ENCODE assay signal across 12 cellular contexts in the genomic region with DNA sequence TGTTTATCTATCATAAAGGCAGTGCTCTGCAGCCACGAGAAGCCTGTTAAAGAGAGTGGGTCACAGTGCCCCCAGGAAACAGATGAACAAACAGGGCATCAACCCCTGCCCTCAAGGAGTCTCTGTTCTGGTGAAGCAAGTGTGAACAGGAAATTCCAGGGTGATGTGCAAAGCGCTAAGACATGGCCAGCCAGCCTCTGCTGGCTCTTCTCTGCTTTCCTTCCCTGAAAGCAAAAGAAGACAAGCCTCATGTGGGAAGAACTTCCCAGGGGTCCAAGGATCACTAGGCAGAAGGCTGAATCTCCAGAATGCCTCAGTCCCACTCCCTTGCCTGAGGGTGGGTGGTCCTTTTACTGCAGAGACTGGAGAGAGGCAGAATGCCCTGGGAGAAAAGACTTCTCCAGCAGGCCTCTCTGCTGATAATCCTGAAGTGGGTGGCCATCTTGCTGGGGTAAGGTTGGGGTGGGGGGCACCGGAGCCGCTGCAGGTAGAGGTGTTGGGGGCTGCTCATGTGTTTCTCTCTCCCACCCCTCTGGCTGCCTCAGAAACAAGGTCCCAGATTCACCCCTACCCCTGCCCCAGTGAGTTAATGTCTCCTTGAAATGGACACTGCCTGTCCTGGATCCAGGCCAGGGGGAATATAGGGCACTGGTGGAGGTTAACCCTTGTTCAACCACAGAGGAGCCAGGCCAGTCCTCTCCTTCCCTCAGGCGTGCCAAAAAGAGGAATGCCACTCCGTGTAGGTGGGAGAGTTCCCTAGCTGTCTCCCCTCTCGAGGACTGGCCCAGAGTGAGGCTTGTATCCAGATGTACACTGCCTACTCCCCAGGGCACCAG. TPM values are rescaled to one million over a fixed set of nuclear protein-coding genes. Genes with fewer than 3 reads are reported as not detected.
DNase-seq lines count a peak whose midpoint lies in the region; ATAC-seq and TF ChIP-seq lines count a peak whose summit lies in the region.
"Had no signal": no experiment of that assay in that cellular context is flagged by ENCODE, and none has a peak within 500 bp of the region (broad histone marks: within the 10 kb centered on the region; RNA-seq: fewer than 3 reads in every experiment).

No MANE protein-coding gene starts in this region.

- H3K9me2 ChIP-seq in GM23338 (ENCODE audit: insufficient read depth), result no peaks in the 10 kb centered on the region

- H3K9me3 ChIP-seq in CD4-positive, CD25-positive, alpha-beta regulatory T cell (ENCODE audit: control insufficient read depth in 2 of 2, low read length in 2 of 2), result no peaks in the 10 kb centered on the region
- H3K9me3 ChIP-seq in naive thymus-derived CD4-positive, alpha-beta T cell (ENCODE audit: control insufficient read depth in 2 of 3, low read length in 3 of 3), result no peaks in the 10 kb centered on the region
- H3K9me3 ChIP-seq in sigmoid colon, result no peaks in the 10 kb centered on the region
- H3K9me3 ChIP-seq: colonic mucosa, testis had no signal

- TF ChIP-seq EP300 in sigmoid colon (IDR thresholded peaks at IDR 0.05), result no peak

- no peak for TF ChIP-seq CTCF in GM23338 (conservative IDR thresholded peaks at IDR 0.05; ENCODE audit: low read depth in 2 of 2)
- no peak for TF ChIP-seq CTCF in sigmoid colon (IDR thresholded peaks at IDR 0.05)

- peaks cover 22% of the 10 kb centered on the region for H3K79me2 ChIP-seq in GM23338 (replicated peaks; ENCODE audit: insufficient read depth)

- H3K4me3 ChIP-seq in CD4-positive, CD25-positive, alpha-beta regulatory T cell (ENCODE audit: low read depth, low read length), result no peak overlapping the region
- H3K4me3 ChIP-seq in GM23338 (no peak overlapping the region), sigmoid colon (no peak overlapping the region)
- no peak overlapping the region for H3K4me3 ChIP-seq in naive thymus-derived CD4-positive, alpha-beta T cell (ENCODE audit: low read length)
- H3K4me3 ChIP-seq: colonic mucosa had no signal

- no peak overlapping the region for H2AFZ ChIP-seq in GM23338

- H3K27ac Mint-ChIP-seq in CD4-positive, CD25-positive, alpha-beta regulatory T cell, result no peak overlapping the region
- H3K27ac Mint-ChIP-seq in GM23338, result no peak overlapping the region
- H3K27ac Mint-ChIP-seq in central memory CD8-positive, alpha-beta T cell (ENCODE audit: low read depth), result no peak overlapping the region
- H3K27ac Mint-ChIP-seq in naive thymus-derived CD4-positive, alpha-beta T cell, result no peak overlapping the region
- no peak overlapping the region for H3K27ac Mint-ChIP-seq in effector memory CD8-positive, alpha-beta T cell

- POLR2A ChIA-PET in naive thymus-derived CD4-positive, alpha-beta T cell (lab: Charles Lee), result interaction anchor here (1.5 to 5.0 kb wide), 2 partner anchors 10 to 22 kb away, joined by 4 to 59 read pairs; no protein-coding TSS in a partner anchor

- no peaks in the 10 kb centered on the region for H3K27me3 Mint-ChIP-seq in CD4-positive, CD25-positive, alpha-beta regulatory T cell
- H3K27me3 Mint-ChIP-seq in GM23338 (ENCODE audit: insufficient read depth, low read depth, poor library complexity), result peaks cover 31% of the 10 kb centered on the region
- H3K27me3 Mint-ChIP-seq in central memory CD8-positive, alpha-beta T cell, result no peaks in the 10 kb centered on the region
- H3K27me3 Mint-ChIP-seq in naive thymus-derived CD4-positive, alpha-beta T cell, result peaks cover 0 to 2% (median 0%) of the 10 kb centered on the region in 5 donors
- H3K27me3 Mint-ChIP-seq in effector memory CD8-positive, alpha-beta T cell, result no peaks in the 10 kb centered on the region

- peaks cover 20% of the 10 kb centered on the region for H3F3A ChIP-seq in GM23338 (replicated peaks; ENCODE audit: low read depth)

- 83 to 89% methylated on average over 7 of the region's 7 CpGs for WGBS in sigmoid colon, 2 donors

- peak overlapping the region; percentile 90; the same call in 1 of the 2 replicates for H3K4me2 ChIP-seq in GM23338

- H3K4me1 Mint-ChIP-seq in CD4-positive, CD25-positive, alpha-beta regulatory T cell, result peaks cover 0 to 36% (median 16%) of the 10 kb centered on the region in 4 donors
- H3K4me1 Mint-ChIP-seq in GM23338, result peaks cover 49% of the 10 kb centered on the region
- H3K4me1 Mint-ChIP-seq in central memory CD8-positive, alpha-beta T cell, result peaks cover 19% of the 10 kb centered on the region
- H3K4me1 Mint-ChIP-seq in naive thymus-derived CD4-positive, alpha-beta T cell, result peaks cover 6 to 31% (median 25%) of the 10 kb centered on the region in 7 donors
- peaks cover 7 to 25% of the 10 kb centered on the region in 2 donors for H3K4me1 Mint-ChIP-seq in effector memory CD8-positive, alpha-beta T cell (ENCODE audit: low read depth in 2 of 2)

- no peaks in the 10 kb centered on the region for H3K9me3 Mint-ChIP-seq in CD4-positive, CD25-positive, alpha-beta regulatory T cell
- no peaks in the 10 kb centered on the region for H3K9me3 Mint-ChIP-seq in GM23338
- H3K9me3 Mint-ChIP-seq in central memory CD8-positive, alpha-beta T cell, result no peaks in the 10 kb centered on the region
- H3K9me3 Mint-ChIP-seq in naive thymus-derived CD4-positive, alpha-beta T cell, result no peaks in the 10 kb centered on the region
- H3K9me3 Mint-ChIP-seq in effector memory CD8-positive, alpha-beta T cell, result no peaks in the 10 kb centered on the region

- no peaks in the 10 kb centered on the region for H3K36me3 ChIP-seq in CD4-positive, CD25-positive, alpha-beta regulatory T cell (ENCODE audit: control insufficient read depth, insufficient read depth, low read length)
- H3K36me3 ChIP-seq in GM23338 (ENCODE audit: insufficient read depth) (no peaks in the 10 kb centered on the region), sigmoid colon (no peaks in the 10 kb centered on the region)
- H3K36me3 ChIP-seq in naive thymus-derived CD4-positive, alpha-beta T cell (ENCODE audit: control insufficient read depth in 2 of 3, insufficient read depth in 3 of 3, low read length in 3 of 3), result no peaks in the 10 kb centered on the region
- H3K36me3 ChIP-seq: colonic mucosa had no signal

- DNase-seq in CD4-positive, CD25-positive, alpha-beta regulatory T cell, result no peak
- no peak for DNase-seq in GM23338 (ENCODE audit: low spot score)
- no peak for DNase-seq in central memory CD8-positive, alpha-beta T cell (ENCODE audit: low spot score in 2 of 2)
- DNase-seq in naive thymus-derived CD4-positive, alpha-beta T cell, result no peak
- DNase-seq in left lobe of liver (ENCODE audit: low spot score), result no peak
- no peak for DNase-seq in effector memory CD8-positive, alpha-beta T cell
- no peak for DNase-seq in sigmoid colon
- DNase-seq: activated CD4-positive, alpha-beta T cell treated with anti-CD3 and anti-CD28 coated beads, Interleukin-2, amount 50 U/mL, for 4 hours; activated naive CD4-positive, alpha-beta T cell treated with Interleukin-2 at 50 U/mL for 16 hours; colonic mucosa; NCI-H2107; testis had no signal

- CTCF ChIA-PET in naive thymus-derived CD4-positive, alpha-beta T cell (lab: Charles Lee), result interaction anchor here (0.7 kb wide), 1 partner anchor 18 kb away, joined by 3 read pairs; no protein-coding TSS in a partner anchor

- H4K20me1 ChIP-seq in GM23338 (replicated peaks; ENCODE audit: insufficient read depth), result peaks cover 8% of the 10 kb centered on the region; the same call in 1 of the 2 replicates

- H3K36me3 Mint-ChIP-seq in CD4-positive, CD25-positive, alpha-beta regulatory T cell, result no peaks in the 10 kb centered on the region
- H3K36me3 Mint-ChIP-seq in GM23338 (ENCODE audit: low read depth), result no peaks in the 10 kb centered on the region
- no peaks in the 10 kb centered on the region for H3K36me3 Mint-ChIP-seq in central memory CD8-positive, alpha-beta T cell (ENCODE audit: insufficient read depth)
- no peaks in the 10 kb centered on the region for H3K36me3 Mint-ChIP-seq in naive thymus-derived CD4-positive, alpha-beta T cell
- peaks cover 6% of the 10 kb centered on the region for H3K36me3 Mint-ChIP-seq in effector memory CD8-positive, alpha-beta T cell (ENCODE audit: insufficient read depth)

- intact Hi-C loops in naive thymus-derived CD4-positive, alpha-beta T cell (cut with micrococcal nuclease), result loop anchor here in 1 of 2 donors (2.0 kb wide), 1 partner anchor 15 kb away; no protein-coding TSS in a partner anchor
- intact Hi-C loops in sigmoid colon (cut with DNase I), result no loop called here

- no peak overlapping the region for H3K27ac ChIP-seq in CD4-positive, CD25-positive, alpha-beta regulatory T cell (ENCODE audit: insufficient read depth, low read length, poor library complexity, severe bottlenecking)
- H3K27ac ChIP-seq in GM23338 (ENCODE audit: low read depth) (no peak overlapping the region), sigmoid colon (no peak overlapping the region)
- H3K27ac ChIP-seq in naive thymus-derived CD4-positive, alpha-beta T cell (ENCODE audit: low read depth, low read length), result no peak overlapping the region
- H3K27ac ChIP-seq: colonic mucosa had no signal

- peak overlapping the region; percentile 10 to 77 (median 72) for H3K4me3 Mint-ChIP-seq in CD4-positive, CD25-positive, alpha-beta regulatory T cell
- H3K4me3 Mint-ChIP-seq in GM23338, result peak overlapping the region; percentile 77; the same call in 2 of the 3 replicates
- peak overlapping the region; percentile 81 for H3K4me3 Mint-ChIP-seq in central memory CD8-positive, alpha-beta T cell
- H3K4me3 Mint-ChIP-seq in naive thymus-derived CD4-positive, alpha-beta T cell, result peak overlapping the region in 7 of 10 donors; percentile 16 to 94 (median 63)
- H3K4me3 Mint-ChIP-seq in effector memory CD8-positive, alpha-beta T cell, result no peak overlapping the region

- no peak for TF ChIP-seq POLR2A in sigmoid colon (IDR thresholded peaks at IDR 0.05)

- no peak for ATAC-seq in CD4-positive, CD25-positive, alpha-beta regulatory T cell (ENCODE audit: low read depth in 2 of 2)
- ATAC-seq in GM23338 (no peak), left lobe of liver (no peak)
- ATAC-seq in central memory CD8-positive, alpha-beta T cell (replicated peaks; ENCODE audit: extremely low read depth, poor library complexity, severe bottlenecking), result no peak
- ATAC-seq in naive thymus-derived CD4-positive, alpha-beta T cell, result no peak
- no peak for ATAC-seq in effector memory CD8-positive, alpha-beta T cell (replicated peaks)

- H3K27me3 ChIP-seq in CD4-positive, CD25-positive, alpha-beta regulatory T cell (ENCODE audit: control insufficient read depth, insufficient read depth, low read length), result no peaks in the 10 kb centered on the region
- H3K27me3 ChIP-seq in GM23338 (ENCODE audit: insufficient read depth) (peaks cover 5% of the 10 kb centered on the region), sigmoid colon (no peaks in the 10 kb centered on the region)
- H3K27me3 ChIP-seq in naive thymus-derived CD4-positive, alpha-beta T cell (ENCODE audit: control insufficient read depth in 2 of 2, insufficient read depth in 2 of 2, low read length in 2 of 2), result no peaks in the 10 kb centered on the region
- H3K27me3 ChIP-seq: colonic mucosa, testis had no signal

- peaks cover 37% of the 10 kb centered on the region for H3K4me1 ChIP-seq in CD4-positive, CD25-positive, alpha-beta regulatory T cell (ENCODE audit: control insufficient read depth, insufficient read depth, low read length, poor library complexity, severe bottlenecking)
- H3K4me1 ChIP-seq in GM23338 (ENCODE audit: insufficient read depth) (peaks cover 51% of the 10 kb centered on the region), sigmoid colon (peaks cover 0 to 41% (median 37%) of the 10 kb centered on the region in 4 donors)
- H3K4me1 ChIP-seq in naive thymus-derived CD4-positive, alpha-beta T cell (ENCODE audit: control insufficient read depth in 2 of 2, insufficient read depth in 2 of 2, low read length in 2 of 2), result peaks cover 28% of the 10 kb centered on the region in 2 donors

RNA-seq across cellular contexts. Expression of gene ANKRD13B, which starts 2.4 kb away (rescaled TPM):
- total RNA-seq in CD4-positive, CD25-positive, alpha-beta regulatory T cell, result 5.9 TPM
- under 1 TPM in 2 of 4 donors, not detected in 2; 0.05 to 0.18 TPM for polyA plus RNA-seq in CD4-positive, CD25-positive, alpha-beta regulatory T cell
- total RNA-seq in GM23338 (2014; rRNA removed; shearing (Covaris generic)), result 55.0 and 57.4 TPM in 2 replicates
- 8.2 and 9.6 TPM in 2 replicates for polyA plus RNA-seq in GM23338 (2016; fragmentation: Nextera tagmentation; extraction: Ambion mirVana)
- 1 to 10 TPM in 3 of 5 experiments, under 1 TPM in 2; 0.70 to 9.8 (median 1.5) TPM for total RNA-seq in naive thymus-derived CD4-positive, alpha-beta T cell
- polyA plus RNA-seq in naive thymus-derived CD4-positive, alpha-beta T cell, result under 1 TPM in 1 of 2 donors, not detected in 1; 0.51 TPM
- total RNA-seq in left lobe of liver, result 1.3 TPM
- 10 to 100 TPM in 1 of 4 donors, 1 to 10 TPM in 3; 5.4 to 17.2 (median 6.2) TPM for total RNA-seq in sigmoid colon
- 1 to 10 TPM; 1.6 to 5.2 (median 3.0) TPM for polyA plus RNA-seq in sigmoid colon

RNA-seq across cellular contexts. Expression of gene GIT1, which starts 5.9 kb away (rescaled TPM):
- total RNA-seq in CD4-positive, CD25-positive, alpha-beta regulatory T cell, result 41.5 TPM
- 1 to 10 TPM; 5.5 to 9.2 (median 6.4) TPM for polyA plus RNA-seq in CD4-positive, CD25-positive, alpha-beta regulatory T cell
- total RNA-seq in GM23338 (2014; rRNA removed; shearing (Covaris generic)), result 48.2 and 60.9 TPM in 2 replicates
- polyA plus RNA-seq in GM23338 (2016; fragmentation: Nextera tagmentation; extraction: Ambion mirVana), result 15.9 and 16.2 TPM in 2 replicates
- total RNA-seq in naive thymus-derived CD4-positive, alpha-beta T cell, result 10 to 100 TPM; 42.5 to 76.3 (median 62.4) TPM
- polyA plus RNA-seq in naive thymus-derived CD4-positive, alpha-beta T cell, result 10 to 100 TPM in 1 of 2 donors, 1 to 10 TPM in 1; 6.8 to 20.0 TPM
- 9.4 TPM for total RNA-seq in left lobe of liver
- total RNA-seq in sigmoid colon, result 10 to 100 TPM; 13.6 to 31.3 (median 16.8) TPM
- polyA plus RNA-seq in sigmoid colon, result 10 to 100 TPM; 16.9 to 28.5 (median 18.0) TPM

RNA-seq across cellular contexts. Expression of gene TP53I13, which starts 26.8 kb away (rescaled TPM):
- 87.4 TPM for total RNA-seq in CD4-positive, CD25-positive, alpha-beta regulatory T cell
- 10 to 100 TPM; 22.2 to 36.4 (median 26.2) TPM for polyA plus RNA-seq in CD4-positive, CD25-positive, alpha-beta regulatory T cell
- total RNA-seq in GM23338 (2014; rRNA removed; shearing (Covaris generic)), result 28.6 and 38.9 TPM in 2 replicates
- polyA plus RNA-seq in GM23338 (2016; fragmentation: Nextera tagmentation; extraction: Ambion mirVana) (21.0 and 21.4 TPM in 2 replicates), sigmoid colon (10 to 100 TPM; 14.4 to 79.0 (median 20.3) TPM)
- total RNA-seq in naive thymus-derived CD4-positive, alpha-beta T cell, result 10 to 100 TPM; 61.6 to 87.5 (median 62.8) TPM
- 10 to 100 TPM; 19.3 to 26.8 TPM for polyA plus RNA-seq in naive thymus-derived CD4-positive, alpha-beta T cell
- total RNA-seq in left lobe of liver (84.2 TPM), sigmoid colon (10 to 100 TPM; 28.8 to 41.8 (median 35.4) TPM)

RNA-seq across cellular contexts. Expression of gene CORO6, which starts 27.4 kb away (rescaled TPM):
- total RNA-seq in CD4-positive, CD25-positive, alpha-beta regulatory T cell, result 4.3 TPM
- polyA plus RNA-seq in CD4-positive, CD25-positive, alpha-beta regulatory T cell, result under 1 TPM in 3 of 4 donors, not detected in 1; 0.15 to 0.52 (median 0.38) TPM
- total RNA-seq in GM23338 (2014; rRNA removed; shearing (Covaris generic)), result 5.0 and 5.2 TPM in 2 replicates
- polyA plus RNA-seq in GM23338 (2016; fragmentation: Nextera tagmentation; extraction: Ambion mirVana), result 2.5 and 2.6 TPM in 2 replicates
- total RNA-seq in naive thymus-derived CD4-positive, alpha-beta T cell, result 1 to 10 TPM; 1.4 to 3.1 (median 1.7) TPM
- under 1 TPM; 0.15 to 0.35 TPM for polyA plus RNA-seq in naive thymus-derived CD4-positive, alpha-beta T cell
- total RNA-seq in left lobe of liver, result 0.35 TPM
- total RNA-seq in sigmoid colon, result 10 to 100 TPM; 23.9 to 94.4 (median 35.1) TPM
- 1 to 10 TPM in 2 of 3 donors, under 1 TPM in 1; 0.23 to 4.9 (median 3.0) TPM for polyA plus RNA-seq in sigmoid colon

RNA-seq across cellular contexts. Expression of gene ABHD15, which starts 28.5 kb away (rescaled TPM):
- total RNA-seq in CD4-positive, CD25-positive, alpha-beta regulatory T cell, result 9.9 TPM
- 1 to 10 TPM; 6.2 to 9.2 (median 7.4) TPM for polyA plus RNA-seq in CD4-positive, CD25-positive, alpha-beta regulatory T cell
- 2.5 and 2.6 TPM in 2 replicates for total RNA-seq in GM23338 (2014; rRNA removed; shearing (Covaris generic))
- 0.27 and 0.92 TPM in 2 replicates for polyA plus RNA-seq in GM23338 (2016; fragmentation: Nextera tagmentation; extraction: Ambion mirVana)
- total RNA-seq in naive thymus-derived CD4-positive, alpha-beta T cell, result 10 to 100 TPM in 2 of 5 experiments, 1 to 10 TPM in 3; 8.6 to 17.6 (median 10.0) TPM
- 1 to 10 TPM; 3.1 to 5.3 TPM for polyA plus RNA-seq in naive thymus-derived CD4-positive, alpha-beta T cell
- total RNA-seq in left lobe of liver, result 31.2 TPM
- total RNA-seq in sigmoid colon, result 10 to 100 TPM in 1 of 4 donors, 1 to 10 TPM in 3; 4.1 to 10.8 (median 6.7) TPM
- 10 to 100 TPM in 1 of 3 donors, 1 to 10 TPM in 2; 4.9 to 10.3 (median 5.4) TPM for polyA plus RNA-seq in sigmoid colon

Comparison
In these comparisons a context has a peak if more than half of its experiments do, and no peak if none do; other contexts are left out.
1. H3K4me3 Mint-ChIP-seq: peak in CD4-positive, CD25-positive, alpha-beta regulatory T cell (4 of 4), GM23338 (single experiment), central memory CD8-positive, alpha-beta T cell (single experiment) and naive thymus-derived CD4-positive, alpha-beta T cell (7 of 10); none in effector memory CD8-positive, alpha-beta T cell (0 of 2).